16 cellular contexts compared by ENCODE assay signal in the genomic region with DNA sequence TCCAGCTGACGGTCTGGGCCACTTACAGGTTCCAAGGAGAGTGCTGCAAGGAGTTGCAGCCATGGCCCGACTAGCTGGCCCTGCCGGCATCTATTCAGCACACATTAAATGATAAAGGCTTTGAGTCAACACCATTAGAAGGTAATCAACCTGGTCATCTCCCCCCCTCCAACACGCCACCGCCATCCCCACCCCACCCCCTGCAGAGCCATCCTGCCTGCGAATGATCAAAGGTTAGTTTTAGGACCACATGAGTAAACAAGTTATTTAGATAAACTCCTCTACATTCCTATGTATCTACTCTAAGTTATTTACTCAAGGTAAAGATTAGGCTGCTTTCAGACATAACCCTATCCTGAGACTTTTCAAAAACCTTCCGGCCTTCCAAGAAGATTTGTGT.
DNase-seq lines count a peak whose midpoint lies in the region; ATAC-seq and TF ChIP-seq lines count a peak whose summit lies in the region.
"Had no signal": no experiment of that assay in that cellular context is flagged by ENCODE, and none has a peak within 500 bp of the region (broad histone marks: within the 10 kb centered on the region; RNA-seq: fewer than 3 reads in every experiment).

No MANE protein-coding gene starts in this region.

- no TSS peak for BruUV-seq in Caco-2 (replicated peaks; lab: Mats Ljungman, UMichigan)

- CTCF ChIA-PET in Caco-2 (lab: Charles Lee) = interaction anchor here (0.5 kb wide), 1 partner anchor 1615 kb away, joined by 3 read pairs; no protein-coding TSS in a partner anchor
- CTCF ChIA-PET in activated CD8-positive, alpha-beta T cell treated with anti-CD3 and anti-CD28 coated beads, Interleukin-2, amount 10 ng/mL, durations not matched to agents 7 days and 5 days (lab: Charles Lee) = no interaction called here

- peak; percentile 64 to 87 for DNase-seq in Caco-2
- peak; percentile 27 for DNase-seq in HuH-7 (ENCODE audit: low spot score)
- peak; percentile 31 for DNase-seq in colonic mucosa
- DNase-seq in islet precursor cell = peak; percentile 65
- no peak for DNase-seq in stimulated activated CD4-positive, alpha-beta T cell treated with anti-CD3 and anti-CD28 coated beads, Interleukin-4, amount 100 ng/mL, for 1 hour
- no peak for DNase-seq in activated CD8-positive, alpha-beta T cell treated with anti-CD3 and anti-CD28 coated beads, Interleukin-2, amount 10 ng/mL, durations not matched to agents 7 days and 5 days
- no peak for DNase-seq in UCSD-AML1 (lab: John Stamatoyannopoulos, UW; ENCODE audit: unreplicated experiment)
- DNase-seq in COR-L47 (lab: John Stamatoyannopoulos, UW) = no peak
- DNase-seq: HCEC 1CT, NCI-H1417 treated with DMSO at 0.1 percent for 48 hours, NCI-H1930, NCI-H2171 treated with DMSO at 0.1 percent for 48 hours, SHP77 had no signal

- H3K36me3 ChIP-seq in Caco-2 (ENCODE audit: control insufficient read depth, insufficient read depth, low read length) (no peaks in the 10 kb centered on the region), colonic mucosa (no peaks in the 10 kb centered on the region)

- no peaks in the 10 kb centered on the region for H3K36me3 Mint-ChIP-seq in Caco-2 (ENCODE audit: insufficient read depth, unreplicated experiment)
- H3K36me3 Mint-ChIP-seq in activated CD8-positive, alpha-beta T cell treated with anti-CD3 and anti-CD28 coated beads, Interleukin-2, amount 10 ng/mL, durations not matched to agents 7 days and 5 days (ENCODE audit: low read depth) = no peaks in the 10 kb centered on the region

- no peaks in the 10 kb centered on the region for H3K27me3 ChIP-seq in Caco-2 (replicated peaks; ENCODE audit: control insufficient read depth, insufficient read depth, low read length)
- no peaks in the 10 kb centered on the region for H3K27me3 ChIP-seq in colonic mucosa

- POLR2A ChIA-PET in Caco-2 (lab: Charles Lee) = no interaction called here
- POLR2A ChIA-PET in activated CD8-positive, alpha-beta T cell treated with anti-CD3 and anti-CD28 coated beads, Interleukin-2, amount 10 ng/mL, durations not matched to agents 7 days and 5 days (lab: Charles Lee) = no interaction called here

- no peaks in the 10 kb centered on the region for H3K27me3 Mint-ChIP-seq in Caco-2 (ENCODE audit: insufficient read depth, unreplicated experiment)
- peaks cover 5% of the 10 kb centered on the region for H3K27me3 Mint-ChIP-seq in activated CD8-positive, alpha-beta T cell treated with anti-CD3 and anti-CD28 coated beads, Interleukin-2, amount 10 ng/mL, durations not matched to agents 7 days and 5 days (ENCODE audit: low read depth)

- H3K9me3 Mint-ChIP-seq in Caco-2 (ENCODE audit: unreplicated experiment) = no peaks in the 10 kb centered on the region
- H3K9me3 Mint-ChIP-seq in activated CD8-positive, alpha-beta T cell treated with anti-CD3 and anti-CD28 coated beads, Interleukin-2, amount 10 ng/mL, durations not matched to agents 7 days and 5 days (ENCODE audit: insufficient read depth) = no peaks in the 10 kb centered on the region

- no peak for TF ChIP-seq CTCF in Caco-2 (IDR thresholded peaks at IDR 0.05; ENCODE audit: insufficient read depth in 1 of 2, low read depth in 1 of 2, low read length in 1 of 2, severe bottlenecking in 1 of 2, unreplicated experiment in 1 of 2)
- no peak for TF ChIP-seq CTCF in colonic mucosa (IDR thresholded peaks at IDR 0.05)

- H3K4me1 Mint-ChIP-seq in Caco-2 (ENCODE audit: low read depth, unreplicated experiment) = no peaks in the 10 kb centered on the region
- H3K4me1 Mint-ChIP-seq in activated CD8-positive, alpha-beta T cell treated with anti-CD3 and anti-CD28 coated beads, Interleukin-2, amount 10 ng/mL, durations not matched to agents 7 days and 5 days (ENCODE audit: low read depth) = no peaks in the 10 kb centered on the region

- H3K9ac ChIP-seq in colonic mucosa (ENCODE audit: low read depth in 2 of 2, low read length in 2 of 2) = no peak overlapping the region

- no peak overlapping the region for H3K27ac Mint-ChIP-seq in Caco-2 (ENCODE audit: unreplicated experiment)
- H3K27ac Mint-ChIP-seq in activated CD8-positive, alpha-beta T cell treated with anti-CD3 and anti-CD28 coated beads, Interleukin-2, amount 10 ng/mL, durations not matched to agents 7 days and 5 days = no peak overlapping the region

- H3K4me1 ChIP-seq in Caco-2 (peaks cover 10% of the 10 kb centered on the region), colonic mucosa (no peaks in the 10 kb centered on the region)

- H3K4me3 ChIP-seq in Caco-2 (ENCODE audit: low read depth, low read length) (no peak overlapping the region), colonic mucosa (no peak overlapping the region)
- H3K4me3 ChIP-seq: K562 had no signal

- H3K27ac ChIP-seq in colonic mucosa = no peak overlapping the region
- H3K27ac ChIP-seq: C4-2B, HL-60 had no signal

- no peaks in the 10 kb centered on the region for H3K9me3 ChIP-seq in Caco-2
- H3K9me3 ChIP-seq in colonic mucosa = no peaks in the 10 kb centered on the region

- no peak overlapping the region for H3K4me3 Mint-ChIP-seq in Caco-2 (ENCODE audit: unreplicated experiment)
- H3K4me3 Mint-ChIP-seq in activated CD8-positive, alpha-beta T cell treated with anti-CD3 and anti-CD28 coated beads, Interleukin-2, amount 10 ng/mL, durations not matched to agents 7 days and 5 days = no peak overlapping the region

- intact Hi-C loops in Caco-2 (cut with micrococcal nuclease; ENCODE audit: unreplicated experiment) (no loop called here), colonic mucosa (cut with DNase I) (no loop called here)

- no peak for ATAC-seq in activated CD8-positive, alpha-beta T cell treated with anti-CD3 and anti-CD28 coated beads, Interleukin-2, amount 10 ng/mL, durations not matched to agents 7 days and 5 days
- ATAC-seq: K562 had no signal

Comparison
In these comparisons a context has a peak if more than half of its experiments do, and no peak if none do; other contexts are left out.
1. DNase-seq: peak in Caco-2 (2 of 2), HuH-7 (single experiment), colonic mucosa (single experiment) and islet precursor cell (single experiment); none in stimulated activated CD4-positive, alpha-beta T cell treated with anti-CD3 and anti-CD28 coated beads, Interleukin-4, amount 100 ng/mL, for 1 hour (single experiment), activated CD8-positive, alpha-beta T cell treated with anti-CD3 and anti-CD28 coated beads, Interleukin-2, amount 10 ng/mL, durations not matched to agents 7 days and 5 days (single experiment), UCSD-AML1 (single experiment) and COR-L47 (single experiment).